ENCODE assay signal across 15 cellular contexts in the genomic region with DNA sequence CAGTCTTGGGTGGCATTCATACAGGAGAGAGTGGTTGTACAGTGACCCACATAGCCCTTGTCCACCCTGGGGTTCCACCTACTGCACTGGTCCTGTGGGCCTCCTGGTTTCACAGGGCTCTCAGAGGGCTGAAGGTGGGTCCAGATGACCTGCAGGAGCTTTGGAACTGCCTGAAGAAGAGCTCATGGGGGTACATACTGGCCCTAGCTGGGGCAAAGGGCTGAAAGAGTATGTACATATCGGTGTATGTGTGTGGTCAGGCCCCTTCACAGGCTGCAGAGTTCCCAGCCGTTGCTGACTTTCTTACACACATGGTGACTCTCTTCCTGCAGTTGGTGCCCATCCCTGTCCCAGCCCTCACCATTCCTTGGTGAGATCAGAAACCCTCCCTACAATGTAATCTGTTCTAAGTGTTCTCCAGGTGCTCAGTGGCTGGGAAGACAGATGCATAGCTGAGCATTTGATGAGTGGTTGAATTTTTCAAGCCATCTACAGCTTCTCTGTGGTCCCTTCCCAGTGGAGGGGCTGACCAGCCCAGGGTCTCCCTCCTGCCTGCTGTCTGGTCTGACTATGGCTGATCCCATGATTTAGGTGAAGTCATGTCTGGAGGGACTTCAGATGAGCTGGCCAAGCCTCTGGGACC. TPM values are rescaled to one million over a fixed set of nuclear protein-coding genes. Genes with fewer than 3 reads are reported as not detected.
DNase-seq lines count a peak whose midpoint lies in the region; ATAC-seq, FAIRE-seq and TF ChIP-seq lines count a peak whose summit lies in the region.
"Had no signal": no experiment of that assay in that cellular context is flagged by ENCODE, and none has a peak within 500 bp of the region (broad histone marks: within the 10 kb centered on the region; RNA-seq: fewer than 3 reads in every experiment).

No MANE protein-coding gene starts in this region.

- no peaks in the 10 kb centered on the region for H3K9me3 Mint-ChIP-seq in T-helper 2 cell treated with Interferon-gamma antibody and Interleukin-4, amounts not matched to agents 5 μg/mL and 100 μg/mL, for 36 hours
- H3K9me3 Mint-ChIP-seq: neural progenitor cell had no signal

- TF ChIP-seq CTCF in HepG2 (CRISPR knock-in tag; IDR thresholded peaks at IDR 0.05) (no peak), stomach (IDR thresholded peaks at IDR 0.05) (no peak)

- peak overlapping the region; percentile 99; the same call in 1 of the 2 replicates for H3K9ac ChIP-seq in HepG2 (ENCODE audit: insufficient read depth, low read depth, low read length)
- H3K9ac ChIP-seq: neural progenitor cell had no signal

- WGBS in HepG2 (ENCODE audit: low lambda C conversion rate), result 80% methylated on average over 2 of the region's 2 CpGs
- 79 to 87% (median 83%) methylated on average over 2 of the region's 2 CpGs for WGBS in stomach, 5 donors

- no TSS peak for BruUV-seq in HepG2 (replicated peaks; lab: Mats Ljungman, UMichigan)

- H3K27me3 Mint-ChIP-seq in T-helper 2 cell treated with Interferon-gamma antibody and Interleukin-4, amounts not matched to agents 5 μg/mL and 100 μg/mL, for 36 hours (ENCODE audit: low read depth), result no peaks in the 10 kb centered on the region

- peak overlapping the region; percentile 42 for H3K4me3 Mint-ChIP-seq in T-helper 2 cell treated with Interferon-gamma antibody and Interleukin-4, amounts not matched to agents 5 μg/mL and 100 μg/mL, for 36 hours

- H3K27me3 ChIP-seq in HepG2 (ENCODE audit: control insufficient read depth in 1 of 2, insufficient read depth in 2 of 2, low read length in 2 of 2), result no peaks in the 10 kb centered on the region; a peak in 1 of 5 replicates
- no peaks in the 10 kb centered on the region for H3K27me3 ChIP-seq in stomach
- H3K27me3 ChIP-seq: neural progenitor cell had no signal

- H3K4me2 ChIP-seq in HepG2 (ENCODE audit: low read depth, low read length), result peak overlapping the region; percentile 98

- no peak for TF ChIP-seq RAD21 in HepG2 (CRISPR knock-in tag; IDR thresholded peaks at IDR 0.05)

- peaks cover 64% of the 10 kb centered on the region for H3K4me1 Mint-ChIP-seq in T-helper 2 cell treated with Interferon-gamma antibody and Interleukin-4, amounts not matched to agents 5 μg/mL and 100 μg/mL, for 36 hours (ENCODE audit: low read depth)

- no peak overlapping the region for H2AFZ ChIP-seq in HepG2 (ENCODE audit: low read length)
- H2AFZ ChIP-seq: neural progenitor cell had no signal

- H3K79me2 ChIP-seq in HepG2 (ENCODE audit: insufficient read depth, low read length), result peaks cover 23% of the 10 kb centered on the region

- POLR2A ChIA-PET in HepG2 (lab: Yijun Ruan, JAX), result interaction anchor here (1.0 to 4.3 kb wide), 6 partner anchors 30 to 228 kb away, joined by 3 to 100 read pairs (median 10); partner anchors contain the start of genes ESRP2, PRMT7, SLC7A6 and SLC7A6OS

- peak in 1 of 2 experiments; percentile 30; a peak in 1 of 4 replicates for TF ChIP-seq POLR2A in HepG2 (IDR thresholded peaks at IDR 0.05; ENCODE audit: insufficient read depth in 1 of 2, low read depth in 2 of 2, low read length in 2 of 2)
- no peak for TF ChIP-seq POLR2A in stomach (IDR thresholded peaks at IDR 0.05)

- CTCF ChIA-PET in HepG2 (lab: Yijun Ruan, JAX; ENCODE audit: low intra/inter-chr PET ratio, low total read pairs), result no interaction called here

- H3K9me3 ChIP-seq in HepG2 (ENCODE audit: low read length) (no peaks in the 10 kb centered on the region), stomach (no peaks in the 10 kb centered on the region)

- ATAC-seq in HepG2 (no peak), HG02938 (IDR thresholded peaks at IDR 0.05; ENCODE audit: unreplicated experiment) (no peak)

- peaks cover 13% of the 10 kb centered on the region for H4K20me1 ChIP-seq in HepG2 (ENCODE audit: insufficient read depth, low read length)

- intact Hi-C loops in HepG2 (cut with micrococcal nuclease; ENCODE audit: unreplicated experiment) (loop anchor here (10.0 kb wide), 1 partner anchor 1058 kb away; the partner anchor contains the start of gene CBFB), stomach (cut with DNase I; ENCODE audit: low total_unique reads) (no loop called here)

- H3K27ac ChIP-seq in HepG2 (ENCODE audit: extremely low read length, insufficient read depth, low read length) (peak overlapping the region; percentile 99), stomach (peak overlapping the region in 4 of 5 donors; percentile 23 to 97 (median 96))
- H3K27ac ChIP-seq: neural progenitor cell had no signal

- DNase-seq in T-helper 2 cell treated with Interferon-gamma antibody and Interleukin-4, amounts not matched to agents 5 μg/mL and 100 μg/mL, for 36 hours (ENCODE audit: low spot score), result no peak
- DNase-seq in T-helper 2 cell (no peak), HepG2 (ENCODE audit: low spot score) (no peak), stomach (no peak), NCI-H524 treated with DMSO at 0.1 percent for 48 hours (lab: John Stamatoyannopoulos, UW) (no peak), NCI-H226 (no peak)
- peak; percentile 12 for DNase-seq in activated CD8-positive, alpha-beta memory T cell treated with anti-CD3 and anti-CD28 coated beads, Interleukin-2, amount 50 U/mL, for 4 hours
- DNase-seq: 8988T; EL; islet precursor cell; NCI-H446; stimulated activated CD4-positive, alpha-beta T cell treated with anti-CD3 and anti-CD28 coated beads, Interleukin-1b, Interleukin-23, amount 100 ng/mL, for 48 hours had no signal

- no peak for FAIRE-seq in HepG2 (lab: Jason Lieb, UNC)
- FAIRE-seq: GM18507 had no signal

- peak overlapping the region; percentile 85 for H3K27ac Mint-ChIP-seq in T-helper 2 cell treated with Interferon-gamma antibody and Interleukin-4, amounts not matched to agents 5 μg/mL and 100 μg/mL, for 36 hours

- TF ChIP-seq EP300 in HepG2 (IDR thresholded peaks at IDR 0.05; ENCODE audit: low read depth in 2 of 2, low read length in 2 of 2), result no peak
- TF ChIP-seq EP300 in HepG2 (CRISPR knock-in tag; IDR thresholded peaks at IDR 0.05; ENCODE audit: borderline replicate concordance), result no peak
- no peak for TF ChIP-seq EP300 in stomach (IDR thresholded peaks at IDR 0.05)

- H3K4me1 ChIP-seq in HepG2 (ENCODE audit: insufficient read depth, low read length), result peaks cover 69% of the 10 kb centered on the region
- peaks cover 36 to 83% (median 55%) of the 10 kb centered on the region in 4 donors for H3K4me1 ChIP-seq in stomach

- H3K4me3 ChIP-seq in HepG2 (replicated peaks in 1 of 3; ENCODE audit: insufficient read depth in 1 of 3, low read depth in 2 of 3, low read length in 3 of 3), result 0 out of 6 replicates have a peak overlapping the region, but pooled peaks of 1 of the 3 experiments have one; percentile 96
- no peak overlapping the region for H3K4me3 ChIP-seq in stomach
- H3K4me3 ChIP-seq: neural progenitor cell had no signal

- H3K36me3 ChIP-seq in HepG2 (replicated peaks in 1 of 2; ENCODE audit: control insufficient read depth in 1 of 2, insufficient read depth in 2 of 2, low read length in 2 of 2) (peaks cover 3 to 10% of the 10 kb centered on the region in 2 experiments; a peak in 3 of 5 replicates), stomach (peaks cover 0 to 19% (median 14%) of the 10 kb centered on the region in 4 donors)
- H3K36me3 ChIP-seq: neural progenitor cell had no signal

- H3K36me3 Mint-ChIP-seq in T-helper 2 cell treated with Interferon-gamma antibody and Interleukin-4, amounts not matched to agents 5 μg/mL and 100 μg/mL, for 36 hours (ENCODE audit: low read depth), result peaks cover 41% of the 10 kb centered on the region
- H3K36me3 Mint-ChIP-seq: neural progenitor cell had no signal

- in situ Hi-C loops in HepG2 (cut with HindIII; ENCODE audit: extremely low pct_ligation_motif_present, low pct_unique_long_range_greater_than_20kb), result loop anchor here (10.0 kb wide), 2 partner anchors 152 to 252 kb away; partner anchors contain the start of gene ESRP2

RNA-seq across cellular contexts. Expression of gene NFATC3, which starts 2.5 kb away (rescaled TPM):
- total RNA-seq in HepG2 (2016; rRNA removed; fragmentation: Illumina TruSeq; extraction: Trizol), result 52.6 and 63.2 TPM in 2 replicates
- total RNA-seq in HepG2 (2016; cell fraction: cytosol; rRNA removed; fragmentation: Illumina TruSeq; extraction: Trizol; ENCODE audit: low read depth), result 234 and 265 TPM in 2 replicates
- total RNA-seq in HepG2 (2016; cell fraction: insoluble cytoplasmic fraction; rRNA removed; fragmentation: Illumina TruSeq; extraction: Trizol), result 54.0 and 61.4 TPM in 2 replicates
- 183 and 209 TPM in 2 replicates for total RNA-seq in HepG2 (2016; cell fraction: membrane; rRNA removed; fragmentation: Illumina TruSeq; extraction: Trizol)
- total RNA-seq in HepG2 (2016; cell fraction: nucleus; rRNA removed; fragmentation: Illumina TruSeq; extraction: Trizol), result 42.9 and 44.2 TPM in 2 replicates
- 52.7 and 62.7 TPM in 2 replicates for polyA plus RNA-seq in HepG2 (2011; rRNA removed)
- polyA plus RNA-seq in HepG2 (2011; cell fraction: cytosol; rRNA removed), result 38.3 and 51.2 TPM in 2 replicates
- 32.5 and 33.2 TPM in 2 replicates for polyA plus RNA-seq in HepG2 (2011; cell fraction: nucleus; rRNA removed)
- polyA plus RNA-seq in HepG2 (2012), result 30.6 and 32.4 TPM in 2 replicates
- polyA plus RNA-seq in HepG2 (2016; cell fraction: cytosol; fragmentation: Illumina TruSeq; extraction: Trizol; ENCODE audit: low read depth), result 2.5 and 2.8 TPM in 2 replicates
- 63.1 and 64.9 TPM in 2 replicates for polyA plus RNA-seq in HepG2 (2016; cell fraction: insoluble cytoplasmic fraction; fragmentation: Illumina TruSeq; extraction: Trizol; ENCODE audit: low read depth)
- polyA plus RNA-seq in HepG2 (2016; cell fraction: membrane; fragmentation: Illumina TruSeq; extraction: Trizol; ENCODE audit: low read depth), result 17.1 and 17.3 TPM in 2 replicates
- 38.6 and 39.5 TPM in 2 replicates for polyA plus RNA-seq in HepG2 (2016; cell fraction: nucleus; fragmentation: Illumina TruSeq; extraction: Trizol; ENCODE audit: insufficient read depth, low read depth)
- 81.5 and 261 TPM in 2 replicates for polyA minus RNA-seq in HepG2 (2011; rRNA and poly(A)+ RNA removed; ENCODE audit: low replicate concordance)
- 107 and 129 TPM in 2 replicates for polyA minus RNA-seq in HepG2 (2011; cell fraction: cytosol; rRNA and poly(A)+ RNA removed)
- polyA minus RNA-seq in HepG2 (2011; cell fraction: nucleus; rRNA and poly(A)+ RNA removed), result 109 and 138 TPM in 2 replicates
- 100 to 1,000 TPM in 2 of 5 donors, 10 to 100 TPM in 3; 20.1 to 385 (median 23.9) TPM for total RNA-seq in stomach
- 1 to 10 TPM; 5.5 to 5.8 (median 5.6) TPM for polyA plus RNA-seq in stomach

RNA-seq across cellular contexts. Expression of gene DUS2, which starts 59.6 kb away (rescaled TPM):
- total RNA-seq in HepG2 (2016; rRNA removed; fragmentation: Illumina TruSeq; extraction: Trizol) (25.1 and 25.9 TPM in 2 replicates), stomach (10 to 100 TPM in 4 of 5 donors, under 1 TPM in 1; 0.45 to 27.5 (median 15.2) TPM)
- 11.4 and 13.4 TPM in 2 replicates for total RNA-seq in HepG2 (2016; cell fraction: cytosol; rRNA removed; fragmentation: Illumina TruSeq; extraction: Trizol; ENCODE audit: low read depth)
- 26.9 and 27.5 TPM in 2 replicates for total RNA-seq in HepG2 (2016; cell fraction: insoluble cytoplasmic fraction; rRNA removed; fragmentation: Illumina TruSeq; extraction: Trizol)
- 8.8 and 9.5 TPM in 2 replicates for total RNA-seq in HepG2 (2016; cell fraction: membrane; rRNA removed; fragmentation: Illumina TruSeq; extraction: Trizol)
- 20.8 and 22.6 TPM in 2 replicates for total RNA-seq in HepG2 (2016; cell fraction: nucleus; rRNA removed; fragmentation: Illumina TruSeq; extraction: Trizol)
- polyA plus RNA-seq in HepG2 (2011; rRNA removed) (17.8 and 22.6 TPM in 2 replicates), stomach (1 to 10 TPM; 4.3 to 9.5 (median 5.0) TPM)
- polyA plus RNA-seq in HepG2 (2011; cell fraction: cytosol; rRNA removed), result 18.3 and 19.9 TPM in 2 replicates
- polyA plus RNA-seq in HepG2 (2011; cell fraction: nucleus; rRNA removed), result 73.1 and 73.7 TPM in 2 replicates
- polyA plus RNA-seq in HepG2 (2012), result 17.0 and 17.7 TPM in 2 replicates
- polyA plus RNA-seq in HepG2 (2016; cell fraction: cytosol; fragmentation: Illumina TruSeq; extraction: Trizol; ENCODE audit: low read depth), result 1.7 and 1.8 TPM in 2 replicates
- polyA plus RNA-seq in HepG2 (2016; cell fraction: insoluble cytoplasmic fraction; fragmentation: Illumina TruSeq; extraction: Trizol; ENCODE audit: low read depth), result 14.5 and 16.7 TPM in 2 replicates
- 2.5 and 3.7 TPM in 2 replicates for polyA plus RNA-seq in HepG2 (2016; cell fraction: membrane; fragmentation: Illumina TruSeq; extraction: Trizol; ENCODE audit: low read depth)
- polyA plus RNA-seq in HepG2 (2016; cell fraction: nucleus; fragmentation: Illumina TruSeq; extraction: Trizol; ENCODE audit: insufficient read depth, low read depth), result 30.5 and 31.8 TPM in 2 replicates
- 36.7 and 47.6 TPM in 2 replicates for polyA minus RNA-seq in HepG2 (2011; rRNA and poly(A)+ RNA removed; ENCODE audit: low replicate concordance)
- 9.6 and 11.9 TPM in 2 replicates for polyA minus RNA-seq in HepG2 (2011; cell fraction: cytosol; rRNA and poly(A)+ RNA removed)
- polyA minus RNA-seq in HepG2 (2011; cell fraction: nucleus; rRNA and poly(A)+ RNA removed), result 34.6 and 41.8 TPM in 2 replicates

RNA-seq across cellular contexts. Expression of gene DDX28, which starts 59.7 kb away (rescaled TPM):
- total RNA-seq in HepG2 (2016; rRNA removed; fragmentation: Illumina TruSeq; extraction: Trizol), result 16.4 and 18.4 TPM in 2 replicates
- 2.8 and 3.0 TPM in 2 replicates for total RNA-seq in HepG2 (2016; cell fraction: cytosol; rRNA removed; fragmentation: Illumina TruSeq; extraction: Trizol; ENCODE audit: low read depth)
- total RNA-seq in HepG2 (2016; cell fraction: insoluble cytoplasmic fraction; rRNA removed; fragmentation: Illumina TruSeq; extraction: Trizol), result 16.5 and 18.2 TPM in 2 replicates
- 5.7 and 7.5 TPM in 2 replicates for total RNA-seq in HepG2 (2016; cell fraction: membrane; rRNA removed; fragmentation: Illumina TruSeq; extraction: Trizol)
- total RNA-seq in HepG2 (2016; cell fraction: nucleus; rRNA removed; fragmentation: Illumina TruSeq; extraction: Trizol), result 11.7 and 13.6 TPM in 2 replicates
- 13.6 and 14.1 TPM in 2 replicates for polyA plus RNA-seq in HepG2 (2011; rRNA removed)
- 12.4 and 15.6 TPM in 2 replicates for polyA plus RNA-seq in HepG2 (2011; cell fraction: cytosol; rRNA removed)
- 8.7 and 9.9 TPM in 2 replicates for polyA plus RNA-seq in HepG2 (2011; cell fraction: nucleus; rRNA removed)
- polyA plus RNA-seq in HepG2 (2012), result 6.3 and 6.8 TPM in 2 replicates
- polyA plus RNA-seq in HepG2 (2016; cell fraction: cytosol; fragmentation: Illumina TruSeq; extraction: Trizol; ENCODE audit: low read depth), result 1.2 and 1.6 TPM in 2 replicates
- 14.5 and 16.0 TPM in 2 replicates for polyA plus RNA-seq in HepG2 (2016; cell fraction: insoluble cytoplasmic fraction; fragmentation: Illumina TruSeq; extraction: Trizol; ENCODE audit: low read depth)
- 2.6 and 3.1 TPM in 2 replicates for polyA plus RNA-seq in HepG2 (2016; cell fraction: membrane; fragmentation: Illumina TruSeq; extraction: Trizol; ENCODE audit: low read depth)
- polyA plus RNA-seq in HepG2 (2016; cell fraction: nucleus; fragmentation: Illumina TruSeq; extraction: Trizol; ENCODE audit: insufficient read depth, low read depth), result 13.9 and 15.5 TPM in 2 replicates
- polyA minus RNA-seq in HepG2 (2011; rRNA and poly(A)+ RNA removed; ENCODE audit: low replicate concordance), result 19.4 and 28.5 TPM in 2 replicates
- polyA minus RNA-seq in HepG2 (2011; cell fraction: cytosol; rRNA and poly(A)+ RNA removed), result 7.2 and 10.0 TPM in 2 replicates
- polyA minus RNA-seq in HepG2 (2011; cell fraction: nucleus; rRNA and poly(A)+ RNA removed), result 18.2 and 19.9 TPM in 2 replicates
- 1 to 10 TPM in 3 of 5 donors, not detected in 2; 4.6 to 8.9 (median 7.3) TPM for total RNA-seq in stomach
- polyA plus RNA-seq in stomach, result 1 to 10 TPM; 6.3 to 9.7 (median 7.3) TPM
